8 cellular contexts compared by ENCODE assay signal in genomic region chr20:45373353-45374100, GRCh38.
A peak's percentile ranks its signal among the peaks of the same experiment; 100 is the strongest.
DNase-seq lines count a peak whose midpoint lies in the region; ATAC-seq and TF ChIP-seq lines count a peak whose summit lies in the region.

No MANE protein-coding gene starts in this region.

- DNase-seq in NCI-H2081 (lab: John Stamatoyannopoulos, UW) (peak; percentile 28), NCI-H2081 treated with DMSO at 0.1 percent for 48 hours (lab: John Stamatoyannopoulos, UW) (no peak), NT2/D1 (ENCODE audit: low read depth, low spot score) (peak; percentile 76), activated T-cell treated with anti-CD3 and anti-CD28 coated beads for 24 hours (ENCODE audit: low read depth) (peak; percentile 85), epithelial cell of esophagus (ENCODE audit: low read depth) (peak; percentile 86), middle frontal gyrus (ENCODE audit: extremely low spot score, low spot score) (peak; percentile 75)
- peak; percentile 80 to 82 for DNase-seq in stimulated activated CD8-positive, alpha-beta memory T cell treated with anti-CD3 and anti-CD28 coated beads, Interleukin-15, amount 100 ng/mL, for 48 hours (ENCODE audit: low read depth in 2 of 2)

- H3K4me1 ChIP-seq in NT2/D1 (ENCODE audit: insufficient read depth, insufficient read length), result peaks cover 2% of the 10 kb centered on the region

- peak; percentile 60 for ATAC-seq in HG03571 (IDR thresholded peaks at IDR 0.05; ENCODE audit: unreplicated experiment)

- H3K4me3 ChIP-seq in NT2/D1 (ENCODE audit: insufficient read length, low read depth) (peak overlapping the region; percentile 2), epithelial cell of esophagus (ENCODE audit: low read length) (peak overlapping the region; percentile 50)

- no peaks in the 10 kb centered on the region for H3K27me3 ChIP-seq in NT2/D1 (ENCODE audit: insufficient read depth, insufficient read length)

- peak; percentile 91 for TF ChIP-seq CTCF in epithelial cell of esophagus (IDR thresholded peaks at IDR 0.05; ENCODE audit: insufficient read depth, low read depth, low read length, missing control alignments)

- peak overlapping the region; percentile 52 for H3K9ac ChIP-seq in NT2/D1 (ENCODE audit: insufficient read length, low read depth)

- H3K36me3 ChIP-seq in NT2/D1 (ENCODE audit: insufficient read depth, insufficient read length, low read length), result peaks cover 9% of the 10 kb centered on the region

- H3K9me3 ChIP-seq in NT2/D1 (ENCODE audit: insufficient read depth, low read length), result no peaks in the 10 kb centered on the region
